In the genomic region with DNA sequence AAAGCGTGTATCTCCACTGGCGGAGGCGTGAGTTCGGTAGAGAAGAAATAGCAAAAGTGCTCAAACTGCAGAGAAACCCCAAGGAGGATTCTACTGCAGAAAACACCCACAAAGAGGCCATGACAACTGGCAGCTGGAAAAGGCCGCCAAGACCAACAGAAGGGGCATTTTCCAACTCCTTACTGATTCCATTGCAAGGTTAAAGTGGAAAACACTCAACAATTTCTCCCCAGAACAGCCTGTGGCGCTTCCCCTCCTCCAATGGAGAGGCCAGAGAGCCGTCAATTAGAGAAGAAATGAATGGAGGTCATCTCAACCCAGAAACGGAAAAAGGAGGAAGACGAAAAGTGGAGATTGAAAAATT, we compare ENCODE assay signal across 8 cellular contexts. TPM values are rescaled to one million over a fixed set of nuclear protein-coding genes. Genes with fewer than 3 reads are reported as not detected.
DNase-seq lines count a peak whose midpoint lies in the region; ATAC-seq and TF ChIP-seq lines count a peak whose summit lies in the region.

No MANE protein-coding gene starts in this region.

- H3K9ac ChIP-seq in HUES64 (ENCODE audit: low read depth, low read length), result peak overlapping the region; percentile 87

- H3K27me3 ChIP-seq in AG04450 (ENCODE audit: control insufficient read depth, insufficient read depth, low read length) (no peaks in the 10 kb centered on the region), HUES64 (ENCODE audit: insufficient read depth, low read length) (no peaks in the 10 kb centered on the region), muscle layer of duodenum (ENCODE audit: low read depth, low read length) (no peaks in the 10 kb centered on the region)

- peak overlapping the region; percentile 73 for H3K27ac ChIP-seq in AG04450 (ENCODE audit: low read depth, low read length)
- H3K27ac ChIP-seq in HUES64 (ENCODE audit: low read depth, low read length), result peak overlapping the region; percentile 37; the same call in 1 of the 2 replicates
- peak overlapping the region; percentile 90 for H3K27ac ChIP-seq in caudate nucleus (ENCODE audit: low read depth, low read length)
- H3K27ac ChIP-seq in muscle layer of duodenum (ENCODE audit: low read length), result peak overlapping the region; percentile 83

- H3K4me1 ChIP-seq in HUES64 (ENCODE audit: insufficient read depth, low read length) (peaks cover 18% of the 10 kb centered on the region), muscle layer of duodenum (ENCODE audit: control insufficient read depth in 1 of 2, insufficient read depth in 2 of 2, low read length in 2 of 2) (peaks cover 12 to 22% of the 10 kb centered on the region in 2 donors)

- in situ Hi-C loops in ACHN (cut with HindIII; ENCODE audit: low pct_ligation_motif_present, low pct_unique_long_range_greater_than_20kb, low sequenced_read_pairs), result no loop called here

- 35% methylated on average over 9 of the region's 9 CpGs for WGBS in HUES64

- no peak for TF ChIP-seq CTCF in AG04450 (IDR thresholded peaks at IDR 0.05; ENCODE audit: low read depth, low read length)

- POLR2A ChIA-PET in AG04450 (lab: Yijun Ruan, JAX), result interaction anchor here (1.1 to 1.8 kb wide), 4 partner anchors 8 to 191 kb away, joined by 3 to 14 read pairs (median 4); partner anchors contain the start of genes COQ10A, RNF41 and TIMELESS

- ATAC-seq in GM19467 (IDR thresholded peaks at IDR 0.05; ENCODE audit: unreplicated experiment), result no peak

- CTCF ChIA-PET in AG04450 (lab: Charles Lee), result interaction anchor here (0.7 to 4.0 kb wide), 8 partner anchors 8 to 377 kb away, joined by 3 to 23 read pairs (median 4); partner anchors contain the start of genes COQ10A, ESYT1 and RNF41

- no peaks in the 10 kb centered on the region; the same call in 1 of the 2 replicates for H3K9me3 ChIP-seq in AG04450 (ENCODE audit: control insufficient read depth, insufficient read depth, low read length)
- no peaks in the 10 kb centered on the region for H3K9me3 ChIP-seq in HUES64 (ENCODE audit: insufficient read depth, low read depth, low read length)
- no peaks in the 10 kb centered on the region for H3K9me3 ChIP-seq in muscle layer of duodenum (ENCODE audit: control insufficient read depth in 1 of 2, low read length in 2 of 2)

- H3K36me3 ChIP-seq in HUES64 (ENCODE audit: insufficient read depth, low read length) (peaks cover 29% of the 10 kb centered on the region), muscle layer of duodenum (ENCODE audit: control insufficient read depth in 1 of 2, insufficient read depth in 2 of 2, low read length in 2 of 2) (peaks cover 12 to 20% of the 10 kb centered on the region in 2 donors)

- H3K4me3 ChIP-seq in AG04450 (ENCODE audit: low read depth, low read length) (peak overlapping the region; percentile 77), HUES64 (ENCODE audit: low read length) (peak overlapping the region; percentile 98), muscle layer of duodenum (ENCODE audit: low read depth in 1 of 2, low read length in 2 of 2) (peak overlapping the region; percentile 83 to 91)

- DNase-seq in AG04450 (ENCODE audit: low read depth, low spot score) (no peak), caudate nucleus (lab: John Stamatoyannopoulos, UW) (peak in 1 of 61 donors; percentile 62), ACHN (no peak), NCI-H524 (lab: John Stamatoyannopoulos, UW) (no peak), NCI-H2081 (lab: John Stamatoyannopoulos, UW) (no peak)

RNA-seq across cellular contexts. Expression of gene ANKRD52, which starts 0.6 kb away (rescaled TPM):
- polyA plus RNA-seq in AG04450 (2011; rRNA removed), result 16.0 and 20.2 TPM in 2 replicates
- polyA minus RNA-seq in AG04450 (2011; rRNA and poly(A)+ RNA removed), result 34.8 and 35.0 TPM in 2 replicates
- polyA plus RNA-seq in HUES64 (2013, experiment 1 of 2), result 12.9 TPM
- polyA plus RNA-seq in HUES64 (2013, experiment 2 of 2), result 14.3 TPM

RNA-seq across cellular contexts. Expression of gene COQ10A, which starts 7.9 kb away (rescaled TPM):
- polyA plus RNA-seq in AG04450 (2011; rRNA removed), result 12.1 and 15.6 TPM in 2 replicates
- 5.9 and 8.1 TPM in 2 replicates for polyA minus RNA-seq in AG04450 (2011; rRNA and poly(A)+ RNA removed)
- polyA plus RNA-seq in HUES64 (2013, experiment 1 of 2), result 11.8 TPM
- 14.3 TPM for polyA plus RNA-seq in HUES64 (2013, experiment 2 of 2)

RNA-seq across cellular contexts. Expression of gene SLC39A5, which starts 29.0 kb away (rescaled TPM):
- not detected in 2 replicates for polyA plus RNA-seq in AG04450 (2011; rRNA removed)
- polyA minus RNA-seq in AG04450 (2011; rRNA and poly(A)+ RNA removed), result not detected in 2 replicates
- polyA plus RNA-seq in HUES64 (2013, experiment 1 of 2), result 0.20 TPM
- 0.51 TPM for polyA plus RNA-seq in HUES64 (2013, experiment 2 of 2)

RNA-seq across cellular contexts. Expression of gene NABP2, which starts 34.7 kb away (rescaled TPM):
- polyA plus RNA-seq in AG04450 (2011; rRNA removed), result 46.9 and 52.5 TPM in 2 replicates
- polyA minus RNA-seq in AG04450 (2011; rRNA and poly(A)+ RNA removed), result 17.4 and 19.6 TPM in 2 replicates
- polyA plus RNA-seq in HUES64 (2013, experiment 1 of 2), result 41.1 TPM
- polyA plus RNA-seq in HUES64 (2013, experiment 2 of 2), result 40.8 TPM

RNA-seq across cellular contexts. Expression of gene RNF41, which starts 37.1 kb away (rescaled TPM):
- 97.2 and 123 TPM in 2 replicates for polyA plus RNA-seq in AG04450 (2011; rRNA removed)
- polyA minus RNA-seq in AG04450 (2011; rRNA and poly(A)+ RNA removed), result 250 and 366 TPM in 2 replicates
- 38.5 TPM for polyA plus RNA-seq in HUES64 (2013, experiment 1 of 2)
- polyA plus RNA-seq in HUES64 (2013, experiment 2 of 2), result 37.1 TPM

Comparison
In these comparisons a context has a peak if more than half of its experiments do, and no peak if none do; other contexts are left out.
1. H3K27ac ChIP-seq: peak in every context shown above with its lines; median percentile 90 in caudate nucleus; 83 in muscle layer of duodenum; 73 in AG04450; 37 in HUES64.